ENCODE assay signal across 1 cellular context in genomic region chr11:31369348-31370329, GRCh38.
TF ChIP-seq lines count a peak whose summit lies in the region.

A gene with protein sequence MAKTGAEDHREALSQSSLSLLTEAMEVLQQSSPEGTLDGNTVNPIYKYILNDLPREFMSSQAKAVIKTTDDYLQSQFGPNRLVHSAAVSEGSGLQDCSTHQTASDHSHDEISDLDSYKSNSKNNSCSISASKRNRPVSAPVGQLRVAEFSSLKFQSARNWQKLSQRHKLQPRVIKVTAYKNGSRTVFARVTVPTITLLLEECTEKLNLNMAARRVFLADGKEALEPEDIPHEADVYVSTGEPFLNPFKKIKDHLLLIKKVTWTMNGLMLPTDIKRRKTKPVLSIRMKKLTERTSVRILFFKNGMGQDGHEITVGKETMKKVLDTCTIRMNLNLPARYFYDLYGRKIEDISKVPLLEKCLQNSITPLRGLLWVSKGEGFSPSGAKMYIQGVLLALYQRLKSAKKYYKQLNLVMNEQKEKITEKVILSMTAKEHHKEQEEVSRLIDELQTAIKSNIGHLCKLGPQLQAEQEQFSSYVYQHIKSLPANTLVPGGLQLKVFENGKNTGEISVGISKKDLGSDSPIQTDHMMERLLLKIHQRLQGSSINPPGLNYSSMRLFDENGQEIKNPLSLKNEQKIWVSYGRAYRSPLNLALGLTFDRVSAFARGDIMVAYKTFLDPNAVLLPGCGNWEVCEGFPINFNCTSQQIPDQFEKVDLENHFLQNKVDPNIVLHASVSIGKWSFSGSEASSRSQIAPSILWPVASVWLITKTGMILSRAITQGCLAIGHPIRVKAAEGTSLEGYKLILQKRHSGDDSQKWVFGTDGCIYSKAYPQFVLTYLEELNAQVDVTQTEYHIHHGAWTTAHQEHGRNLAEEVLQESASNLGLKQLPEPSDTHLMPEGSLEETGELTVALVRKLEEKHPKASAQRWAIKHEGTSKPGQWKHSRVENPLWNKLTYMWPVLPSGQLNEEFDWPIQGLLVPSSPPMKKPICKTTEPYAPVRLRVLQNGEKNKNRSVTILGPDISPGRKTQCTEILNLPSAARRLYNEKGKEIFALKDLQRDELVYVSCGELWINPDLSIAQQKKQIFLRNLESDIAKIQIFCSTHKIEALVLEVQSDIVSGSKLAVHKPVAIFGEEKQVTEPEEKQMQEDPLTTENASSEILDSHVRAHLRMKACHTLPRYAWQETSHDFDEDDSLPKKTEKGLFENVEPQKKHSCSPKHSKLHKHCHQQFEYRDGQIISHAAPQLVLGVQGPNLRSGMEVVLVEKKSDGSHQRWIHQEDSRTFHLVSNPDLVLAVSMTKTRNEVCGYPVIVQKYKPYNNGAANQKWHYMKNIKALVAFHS (N-terminal part only) (minus strand): TSS chr11:31369739. CDS start chr11:31328280, 41,459 bp downstream.
A gene with protein sequence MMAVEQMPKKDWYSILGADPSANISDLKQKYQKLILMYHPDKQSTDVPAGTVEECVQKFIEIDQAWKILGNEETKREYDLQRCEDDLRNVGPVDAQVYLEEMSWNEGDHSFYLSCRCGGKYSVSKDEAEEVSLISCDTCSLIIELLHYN (plus strand): TSS chr11:31369860. CDS start chr11:31370749, 889 bp downstream.

TF ChIP-seq in HepG2, 621 proteins besides CTCF, POLR2A, EP300 and RAD21 (continued from another document and continues in another):
- TF ChIP-seq, protein P1, sequence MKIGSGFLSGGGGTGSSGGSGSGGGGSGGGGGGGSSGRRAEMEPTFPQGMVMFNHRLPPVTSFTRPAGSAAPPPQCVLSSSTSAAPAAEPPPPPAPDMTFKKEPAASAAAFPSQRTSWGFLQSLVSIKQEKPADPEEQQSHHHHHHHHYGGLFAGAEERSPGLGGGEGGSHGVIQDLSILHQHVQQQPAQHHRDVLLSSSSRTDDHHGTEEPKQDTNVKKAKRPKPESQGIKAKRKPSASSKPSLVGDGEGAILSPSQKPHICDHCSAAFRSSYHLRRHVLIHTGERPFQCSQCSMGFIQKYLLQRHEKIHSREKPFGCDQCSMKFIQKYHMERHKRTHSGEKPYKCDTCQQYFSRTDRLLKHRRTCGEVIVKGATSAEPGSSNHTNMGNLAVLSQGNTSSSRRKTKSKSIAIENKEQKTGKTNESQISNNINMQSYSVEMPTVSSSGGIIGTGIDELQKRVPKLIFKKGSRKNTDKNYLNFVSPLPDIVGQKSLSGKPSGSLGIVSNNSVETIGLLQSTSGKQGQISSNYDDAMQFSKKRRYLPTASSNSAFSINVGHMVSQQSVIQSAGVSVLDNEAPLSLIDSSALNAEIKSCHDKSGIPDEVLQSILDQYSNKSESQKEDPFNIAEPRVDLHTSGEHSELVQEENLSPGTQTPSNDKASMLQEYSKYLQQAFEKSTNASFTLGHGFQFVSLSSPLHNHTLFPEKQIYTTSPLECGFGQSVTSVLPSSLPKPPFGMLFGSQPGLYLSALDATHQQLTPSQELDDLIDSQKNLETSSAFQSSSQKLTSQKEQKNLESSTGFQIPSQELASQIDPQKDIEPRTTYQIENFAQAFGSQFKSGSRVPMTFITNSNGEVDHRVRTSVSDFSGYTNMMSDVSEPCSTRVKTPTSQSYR (CRISPR knock-in tag; IDR thresholded peaks at IDR 0.05; ENCODE audit: borderline replicate concordance) = no peak
- TF ChIP-seq KMT2A (CRISPR knock-in tag; IDR thresholded peaks at IDR 0.05) (peak; percentile 100), ZNF878 (CRISPR knock-in tag; IDR thresholded peaks at IDR 0.05) (0 out of 2 replicates have a peak, but pooled peaks have one; percentile 59), LCORL (IDR thresholded peaks at IDR 0.05) (no peak), LCORL (CRISPR knock-in tag; IDR thresholded peaks at IDR 0.05) (peak; percentile 5; the same call in 1 of the 2 replicates), FOXK2 (IDR thresholded peaks at IDR 0.05) (no peak), AFF4 (CRISPR knock-in tag; IDR thresholded peaks at IDR 0.05) (no peak), NFE2 (CRISPR knock-in tag; IDR thresholded peaks at IDR 0.05) (no peak), HOXA9 (CRISPR knock-in tag; IDR thresholded peaks at IDR 0.05; ENCODE audit: borderline replicate concordance) (no peak), ZNF616 (CRISPR knock-in tag; IDR thresholded peaks at IDR 0.05; ENCODE audit: low read depth) (no peak), THAP7 (CRISPR knock-in tag; IDR thresholded peaks at IDR 0.05) (no peak), RFXAP (CRISPR knock-in tag; IDR thresholded peaks at IDR 0.05; ENCODE audit: borderline replicate concordance) (peak; percentile 35; the same call in 1 of the 2 replicates), ZBTB43 (CRISPR knock-in tag; conservative IDR thresholded peaks at IDR 0.05) (no peak; the same call in 1 of the 2 replicates), NFYB (CRISPR knock-in tag; IDR thresholded peaks at IDR 0.05) (peak; percentile 36; the same call in 1 of the 2 replicates), ZBTB20 (CRISPR knock-in tag; IDR thresholded peaks at IDR 0.05; ENCODE audit: borderline replicate concordance, low read depth) (peak; percentile 77; the same call in 1 of the 2 replicates)
- TF ChIP-seq, protein P2, sequence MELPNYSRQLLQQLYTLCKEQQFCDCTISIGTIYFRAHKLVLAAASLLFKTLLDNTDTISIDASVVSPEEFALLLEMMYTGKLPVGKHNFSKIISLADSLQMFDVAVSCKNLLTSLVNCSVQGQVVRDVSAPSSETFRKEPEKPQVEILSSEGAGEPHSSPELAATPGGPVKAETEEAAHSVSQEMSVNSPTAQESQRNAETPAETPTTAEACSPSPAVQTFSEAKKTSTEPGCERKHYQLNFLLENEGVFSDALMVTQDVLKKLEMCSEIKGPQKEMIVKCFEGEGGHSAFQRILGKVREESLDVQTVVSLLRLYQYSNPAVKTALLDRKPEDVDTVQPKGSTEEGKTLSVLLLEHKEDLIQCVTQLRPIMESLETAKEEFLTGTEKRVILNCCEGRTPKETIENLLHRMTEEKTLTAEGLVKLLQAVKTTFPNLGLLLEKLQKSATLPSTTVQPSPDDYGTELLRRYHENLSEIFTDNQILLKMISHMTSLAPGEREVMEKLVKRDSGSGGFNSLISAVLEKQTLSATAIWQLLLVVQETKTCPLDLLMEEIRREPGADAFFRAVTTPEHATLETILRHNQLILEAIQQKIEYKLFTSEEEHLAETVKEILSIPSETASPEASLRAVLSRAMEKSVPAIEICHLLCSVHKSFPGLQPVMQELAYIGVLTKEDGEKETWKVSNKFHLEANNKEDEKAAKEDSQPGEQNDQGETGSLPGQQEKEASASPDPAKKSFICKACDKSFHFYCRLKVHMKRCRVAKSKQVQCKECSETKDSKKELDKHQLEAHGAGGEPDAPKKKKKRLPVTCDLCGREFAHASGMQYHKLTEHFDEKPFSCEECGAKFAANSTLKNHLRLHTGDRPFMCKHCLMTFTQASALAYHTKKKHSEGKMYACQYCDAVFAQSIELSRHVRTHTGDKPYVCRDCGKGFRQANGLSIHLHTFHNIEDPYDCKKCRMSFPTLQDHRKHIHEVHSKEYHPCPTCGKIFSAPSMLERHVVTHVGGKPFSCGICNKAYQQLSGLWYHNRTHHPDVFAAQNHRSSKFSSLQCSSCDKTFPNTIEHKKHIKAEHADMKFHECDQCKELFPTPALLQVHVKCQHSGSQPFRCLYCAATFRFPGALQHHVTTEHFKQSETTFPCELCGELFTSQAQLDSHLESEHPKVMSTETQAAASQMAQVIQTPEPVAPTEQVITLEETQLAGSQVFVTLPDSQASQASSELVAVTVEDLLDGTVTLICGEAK (IDR thresholded peaks at IDR 0.05) = peak; percentile 96
- TF ChIP-seq, protein P2 (CRISPR knock-in tag; IDR thresholded peaks at IDR 0.05) = peak; percentile 85
- TF ChIP-seq, protein P3, sequence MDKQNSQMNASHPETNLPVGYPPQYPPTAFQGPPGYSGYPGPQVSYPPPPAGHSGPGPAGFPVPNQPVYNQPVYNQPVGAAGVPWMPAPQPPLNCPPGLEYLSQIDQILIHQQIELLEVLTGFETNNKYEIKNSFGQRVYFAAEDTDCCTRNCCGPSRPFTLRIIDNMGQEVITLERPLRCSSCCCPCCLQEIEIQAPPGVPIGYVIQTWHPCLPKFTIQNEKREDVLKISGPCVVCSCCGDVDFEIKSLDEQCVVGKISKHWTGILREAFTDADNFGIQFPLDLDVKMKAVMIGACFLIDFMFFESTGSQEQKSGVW (CRISPR knock-in tag; IDR thresholded peaks at IDR 0.05; ENCODE audit: borderline replicate concordance) = no peak
- TF ChIP-seq, protein P4, sequence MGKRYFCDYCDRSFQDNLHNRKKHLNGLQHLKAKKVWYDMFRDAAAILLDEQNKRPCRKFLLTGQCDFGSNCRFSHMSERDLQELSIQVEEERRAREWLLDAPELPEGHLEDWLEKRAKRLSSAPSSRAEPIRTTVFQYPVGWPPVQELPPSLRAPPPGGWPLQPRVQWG (CRISPR knock-in tag; IDR thresholded peaks at IDR 0.05; ENCODE audit: borderline replicate concordance, low read depth) = no peak
- TF ChIP-seq, protein P5, sequence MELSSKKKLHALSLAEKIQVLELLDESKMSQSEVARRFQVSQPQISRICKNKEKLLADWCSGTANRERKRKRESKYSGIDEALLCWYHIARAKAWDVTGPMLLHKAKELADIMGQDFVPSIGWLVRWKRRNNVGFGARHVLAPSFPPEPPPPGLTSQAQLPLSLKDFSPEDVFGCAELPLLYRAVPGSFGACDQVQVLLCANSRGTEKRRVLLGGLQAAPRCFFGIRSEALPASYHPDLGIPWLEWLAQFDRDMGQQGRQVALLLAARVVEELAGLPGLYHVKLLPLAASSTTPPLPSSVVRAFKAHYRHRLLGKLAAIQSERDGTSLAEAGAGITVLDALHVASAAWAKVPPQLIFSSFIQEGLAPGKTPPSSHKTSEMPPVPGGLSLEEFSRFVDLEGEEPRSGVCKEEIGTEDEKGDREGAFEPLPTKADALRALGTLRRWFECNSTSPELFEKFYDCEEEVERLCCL (CRISPR knock-in tag; IDR thresholded peaks at IDR 0.05; ENCODE audit: borderline replicate concordance) = no peak
- TF ChIP-seq, protein P6, sequence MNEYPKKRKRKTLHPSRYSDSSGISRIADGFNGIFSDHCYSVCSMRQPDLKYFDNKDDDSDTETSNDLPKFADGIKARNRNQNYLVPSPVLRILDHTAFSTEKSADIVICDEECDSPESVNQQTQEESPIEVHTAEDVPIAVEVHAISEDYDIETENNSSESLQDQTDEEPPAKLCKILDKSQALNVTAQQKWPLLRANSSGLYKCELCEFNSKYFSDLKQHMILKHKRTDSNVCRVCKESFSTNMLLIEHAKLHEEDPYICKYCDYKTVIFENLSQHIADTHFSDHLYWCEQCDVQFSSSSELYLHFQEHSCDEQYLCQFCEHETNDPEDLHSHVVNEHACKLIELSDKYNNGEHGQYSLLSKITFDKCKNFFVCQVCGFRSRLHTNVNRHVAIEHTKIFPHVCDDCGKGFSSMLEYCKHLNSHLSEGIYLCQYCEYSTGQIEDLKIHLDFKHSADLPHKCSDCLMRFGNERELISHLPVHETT (CRISPR knock-in tag; conservative IDR thresholded peaks at IDR 0.05) = no peak
